In genomic region chr18:77068890-77069312, GRCh38 we compare ENCODE assay signal across 8 cellular contexts.
A peak's percentile ranks its signal among the peaks of the same experiment; 100 is the strongest.
DNase-seq lines count a peak whose midpoint lies in the region; ATAC-seq and TF ChIP-seq lines count a peak whose summit lies in the region.

No MANE protein-coding gene starts in this region.

- H3K9ac ChIP-seq in IMR-90 (ENCODE audit: low read depth, low read length) (peak overlapping the region; percentile 41), duodenal mucosa (ENCODE audit: low read depth in 1 of 2, low read length in 2 of 2) (no peak overlapping the region)

- H3K4me3 ChIP-seq in IMR-90 (ENCODE audit: insufficient read depth, low read depth, low read length) (no peak overlapping the region), duodenal mucosa (ENCODE audit: low read depth in 1 of 2, low read length in 2 of 2) (no peak overlapping the region), osteoblast (ENCODE audit: insufficient read depth, low read length) (no peak overlapping the region)

- peaks cover 0 to 3% (median 0%) of the 10 kb centered on the region in 3 donors for H3K27me3 Mint-ChIP-seq in CD14-positive monocyte (ENCODE audit: low read depth in 3 of 3)

- H3K9me1 ChIP-seq in IMR-90 (ENCODE audit: insufficient read depth, low read length), result peaks cover 34% of the 10 kb centered on the region

- H3K79me1 ChIP-seq in IMR-90 (ENCODE audit: low read depth in 1 of 2, low read length in 2 of 2), result peaks cover 0 to 33% of the 10 kb centered on the region in 2 experiments; a peak in 3 of 4 replicates

- H3K9me3 ChIP-seq in IMR-90 (ENCODE audit: control insufficient read depth, insufficient read depth, low read length) (no peaks in the 10 kb centered on the region), duodenal mucosa (ENCODE audit: control insufficient read depth in 1 of 2, low read length in 2 of 2) (no peaks in the 10 kb centered on the region), osteoblast (ENCODE audit: low read depth, low read length) (no peaks in the 10 kb centered on the region)

- H2BK120ac ChIP-seq in IMR-90 (ENCODE audit: low read depth, low read length), result peak overlapping the region; percentile 92

- CTCF ChIA-PET in IMR-90 (lab: Yijun Ruan, JAX), result interaction anchor here (1.1 to 3.5 kb wide), 2 partner anchors 62 to 142 kb away, joined by 3 to 19 read pairs; no protein-coding TSS in a partner anchor

- peak overlapping the region; percentile 78 for H2AK5ac ChIP-seq in IMR-90 (ENCODE audit: low read depth, low read length)

- no CpG with 5 or more reads among the region's 7 CpGs for WGBS in IMR-90 (ENCODE audit: extremely low coverage in 2 of 2, insufficient read length in 1 of 2), 2 experiments

- H3K14ac ChIP-seq in IMR-90 (replicated peaks; ENCODE audit: low read depth, low read length), result peak overlapping the region; percentile 64

- H3K23ac ChIP-seq in IMR-90 (ENCODE audit: low read depth, low read length), result peak overlapping the region; percentile 70

- BruUV-seq in IMR-90 (replicated peaks; lab: Mats Ljungman, UMichigan), result no TSS peak

- H3K9me3 Mint-ChIP-seq in CD14-positive monocyte, result no peaks in the 10 kb centered on the region

- no peaks in the 10 kb centered on the region for H3K79me2 ChIP-seq in osteoblast (ENCODE audit: insufficient read depth, low read length)

- TF ChIP-seq CTCF in CD14-positive monocyte (IDR thresholded peaks at IDR 0.05), result no peak
- no peak; the same call in 1 of the 2 replicates for TF ChIP-seq CTCF in IMR-90 (conservative IDR thresholded peaks at IDR 0.05; ENCODE audit: low read depth, low read length)
- TF ChIP-seq CTCF in osteoblast (IDR thresholded peaks at IDR 0.05; ENCODE audit: extremely low read depth, low read depth, low read length), result no peak

- peak; percentile 28 for TF ChIP-seq RAD21 in IMR-90 (IDR thresholded peaks at IDR 0.05; ENCODE audit: low read length)

- H3K27ac Mint-ChIP-seq in CD14-positive monocyte, result peak overlapping the region; percentile 100

- H2AFZ ChIP-seq in IMR-90 (replicated peaks; ENCODE audit: low read length, poor library complexity), result peak overlapping the region; percentile 52
- H2AFZ ChIP-seq in osteoblast (ENCODE audit: low read length), result peak overlapping the region; percentile 24

- H2BK5ac ChIP-seq in IMR-90 (ENCODE audit: low read depth, low read length, poor library complexity, severe bottlenecking), result peak overlapping the region; percentile 97

- H4K8ac ChIP-seq in IMR-90 (ENCODE audit: low read depth in 2 of 2, low read length in 2 of 2), result peak overlapping the region; percentile 2 to 81

- no peaks in the 10 kb centered on the region for H3K36me3 ChIP-seq in IMR-90 (ENCODE audit: control insufficient read depth, insufficient read depth, low read length)
- H3K36me3 ChIP-seq in duodenal mucosa (ENCODE audit: control insufficient read depth in 1 of 2, insufficient read depth in 2 of 2, low read length in 2 of 2), result peaks cover 0 to 11% of the 10 kb centered on the region in 2 donors
- no peaks in the 10 kb centered on the region for H3K36me3 ChIP-seq in osteoblast (ENCODE audit: insufficient read depth, low read length)

- POLR2A ChIA-PET in IMR-90 (lab: Charles Lee; ENCODE audit: unreplicated experiment), result no interaction called here

- H2AK9ac ChIP-seq in IMR-90 (replicated peaks; ENCODE audit: low read depth, low read length, poor library complexity), result peak overlapping the region; percentile 18

- no peaks in the 10 kb centered on the region for H3K27me3 ChIP-seq in IMR-90 (ENCODE audit: control insufficient read depth, insufficient read depth, low read length)
- H3K27me3 ChIP-seq in duodenal mucosa (ENCODE audit: control insufficient read depth in 1 of 2, insufficient read depth in 2 of 2, low read length in 2 of 2), result no peaks in the 10 kb centered on the region
- H3K27me3 ChIP-seq in osteoblast (ENCODE audit: insufficient read depth, low read length), result no peaks in the 10 kb centered on the region

- peak overlapping the region; percentile 90 for H2BK20ac ChIP-seq in IMR-90 (ENCODE audit: low read depth, low read length)

- H3K18ac ChIP-seq in IMR-90 (ENCODE audit: low read depth, low read length), result peak overlapping the region; percentile 98

- H3K4me1 ChIP-seq in IMR-90 (ENCODE audit: control insufficient read depth, insufficient read depth, low read length) (peaks cover 54% of the 10 kb centered on the region), duodenal mucosa (ENCODE audit: control insufficient read depth in 1 of 2, insufficient read depth in 2 of 2, low read length in 2 of 2) (peaks cover 28 to 67% of the 10 kb centered on the region in 2 donors), osteoblast (ENCODE audit: insufficient read depth, low read length) (peaks cover 61% of the 10 kb centered on the region)

- peak overlapping the region in 1 of 2 donors; percentile 26 for H3K4me3 Mint-ChIP-seq in CD14-positive monocyte

- peak overlapping the region; percentile 94 for H4K5ac ChIP-seq in IMR-90 (ENCODE audit: low read depth, low read length)

- peak overlapping the region; percentile 98; the same call in 2 of the 3 replicates for H2BK15ac ChIP-seq in IMR-90 (ENCODE audit: low read depth, low read length)

- peaks cover 75% of the 10 kb centered on the region for H3K4me1 Mint-ChIP-seq in CD14-positive monocyte

- peak overlapping the region; percentile 89 for H4K91ac ChIP-seq in IMR-90 (ENCODE audit: insufficient read depth, low read depth, low read length)

- intact Hi-C loops in CD14-positive monocyte (cut with micrococcal nuclease), result loop anchor here (5.0 kb wide), 3 partner anchors 33 to 138 kb away; no protein-coding TSS in a partner anchor
- intact Hi-C loops in IMR-90 (cut with micrococcal nuclease), result loop anchor here (2.0 kb wide), 1 partner anchor 34 kb away; no protein-coding TSS in a partner anchor

- no peaks in the 10 kb centered on the region for H4K20me1 ChIP-seq in IMR-90 (ENCODE audit: insufficient read depth, low read length)
- no peaks in the 10 kb centered on the region for H4K20me1 ChIP-seq in osteoblast (ENCODE audit: insufficient read depth, low read length)

- H3K27ac ChIP-seq in IMR-90 (ENCODE audit: insufficient read depth, low read length), result peak overlapping the region; percentile 64
- peak overlapping the region; percentile 58 for H3K27ac ChIP-seq in duodenal mucosa (ENCODE audit: low read depth, low read length)
- H3K27ac ChIP-seq in osteoblast (ENCODE audit: low read depth, low read length), result peak overlapping the region; percentile 84

- in situ Hi-C loops in IMR-90 (cut with MboI; ENCODE audit: low sequenced_read_pairs), result loop anchor here (5.0 kb wide), 1 partner anchor 138 kb away; no protein-coding TSS in a partner anchor

- peak overlapping the region; percentile 95 for H3K4ac ChIP-seq in IMR-90 (ENCODE audit: low read depth, low read length)

- H3K4me2 ChIP-seq in IMR-90 (ENCODE audit: low read depth, low read length) (peak overlapping the region; percentile 48; the same call in 1 of the 2 replicates), osteoblast (ENCODE audit: insufficient read depth, low read length) (peak overlapping the region; percentile 41)

- no peak for ATAC-seq in IMR-90 (ENCODE audit: low read depth)
- no peak for ATAC-seq in GM19395 (IDR thresholded peaks at IDR 0.05; ENCODE audit: unreplicated experiment)
- no peak for ATAC-seq in HG02642 (IDR thresholded peaks at IDR 0.05; ENCODE audit: poor library complexity, unreplicated experiment)

- dilution Hi-C loops in IMR-90 (cut with HindIII; ENCODE audit: low sequenced_read_pairs, unreplicated experiment), result no loop called here

- H3K36me3 Mint-ChIP-seq in CD14-positive monocyte, result peaks cover 55 to 70% of the 10 kb centered on the region in 2 donors

- DNase-seq in CD14-positive monocyte (ENCODE audit: low spot score) (no peak), IMR-90 (peak; percentile 28), osteoblast (ENCODE audit: insufficient read length, low spot score, missing footprints) (no peak), NCI-H748 (lab: John Stamatoyannopoulos, UW; ENCODE audit: unreplicated experiment) (no peak)
- no peak for DNase-seq in stimulated activated naive CD4-positive, alpha-beta T cell (lab: John Stamatoyannopoulos, UW)

- H3K56ac ChIP-seq in IMR-90 (ENCODE audit: extremely low read depth, insufficient read depth, low read length), result peak overlapping the region; percentile 47

- no peak for TF ChIP-seq POLR2A in IMR-90 (IDR thresholded peaks at IDR 0.05; ENCODE audit: low read depth, low read length)

TF ChIP-seq in IMR-90, 13 proteins besides CTCF, POLR2A, EP300 and RAD21:
- TF ChIP-seq MAZ (IDR thresholded peaks at IDR 0.05; ENCODE audit: borderline replicate concordance, low read depth, low read length) (no peak), NFE2L2 (IDR thresholded peaks at IDR 0.05; ENCODE audit: low read depth, low read length) (no peak), FOS (IDR thresholded peaks at IDR 0.05; ENCODE audit: low read depth, low read length) (no peak), MAFK (IDR thresholded peaks at IDR 0.05; ENCODE audit: low read depth, low read length) (no peak), MXI1 (IDR thresholded peaks at IDR 0.05; ENCODE audit: borderline replicate concordance, low read depth, low read length) (no peak), SMC3 (IDR thresholded peaks at IDR 0.05; ENCODE audit: low read depth, low read length) (no peak), BHLHE40 (IDR thresholded peaks at IDR 0.05; ENCODE audit: low read depth, low read length) (no peak), ELK1 (IDR thresholded peaks at IDR 0.05; ENCODE audit: borderline replicate concordance, low read depth, low read length) (no peak), RFX5 (IDR thresholded peaks at IDR 0.05; ENCODE audit: low read depth, low read length) (no peak), RCOR1 (IDR thresholded peaks at IDR 0.05; ENCODE audit: insufficient replicate concordance, low read length) (no peak), USF2 (IDR thresholded peaks at IDR 0.05; ENCODE audit: low read depth, low read length) (no peak), CEBPB (IDR thresholded peaks at IDR 0.05; ENCODE audit: low read depth, low read length) (no peak), CHD1 (IDR thresholded peaks at IDR 0.05; ENCODE audit: low read depth, low read length) (no peak)
